Comparison of ENCODE assay signal across 14 cellular contexts in the genomic region with DNA sequence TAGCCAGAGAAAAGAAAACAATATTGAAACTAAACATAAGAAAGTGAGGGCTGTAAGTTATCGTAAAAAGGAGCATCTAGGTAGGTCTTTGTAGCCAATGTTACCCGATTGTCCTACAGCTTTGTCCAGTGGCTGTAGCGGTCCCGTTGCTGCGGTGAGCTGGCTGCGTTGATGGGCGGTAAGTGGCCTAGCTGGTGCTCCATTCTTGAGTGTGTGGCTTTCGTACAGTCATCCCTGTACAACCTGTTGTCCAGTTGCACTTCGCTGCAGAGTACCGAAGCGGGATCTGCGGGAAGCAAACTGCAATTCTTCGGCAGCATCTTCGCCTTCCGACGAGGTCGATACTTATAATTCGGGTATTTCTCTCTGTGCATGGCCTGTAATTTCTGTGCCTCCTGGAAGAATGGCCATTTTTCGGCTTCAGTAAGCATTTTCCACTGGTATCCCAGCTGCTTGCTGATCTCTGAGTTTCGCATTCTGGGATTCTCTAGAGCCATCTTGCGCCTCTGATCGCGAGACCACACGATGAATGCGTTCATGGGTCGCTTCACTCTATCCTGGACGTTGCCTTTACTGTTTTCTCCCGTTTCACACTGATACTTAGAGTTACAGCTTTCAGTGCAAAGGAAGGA. TPM values are rescaled to one million over a fixed set of nuclear protein-coding genes. Genes with fewer than 3 reads are reported as not detected.
DNase-seq lines count a peak whose midpoint lies in the region; ATAC-seq and TF ChIP-seq lines count a peak whose summit lies in the region.
"Had no signal": no experiment of that assay in that cellular context is flagged by ENCODE, and none has a peak within 500 bp of the region (broad histone marks: within the 10 kb centered on the region; RNA-seq: fewer than 3 reads in every experiment).

No MANE protein-coding gene starts in this region.

- no peaks in the 10 kb centered on the region for H3K79me1 ChIP-seq in neuronal stem cell (ENCODE audit: low read depth, low read length)

- peak overlapping the region; percentile 27 for H3K18ac ChIP-seq in neuronal stem cell (ENCODE audit: low read length)

- intact Hi-C loops in activated CD4-positive, alpha-beta memory T cell treated with anti-CD3 and anti-CD28 coated beads for 36 hours (cut with micrococcal nuclease) = no loop called here

- H2BK12ac ChIP-seq in neuronal stem cell (ENCODE audit: low read length) = no peak overlapping the region

- peaks cover 29% of the 10 kb centered on the region for H3K27me3 Mint-ChIP-seq in activated CD4-positive, alpha-beta memory T cell treated with anti-CD3 and anti-CD28 coated beads for 36 hours
- no peaks in the 10 kb centered on the region for H3K27me3 Mint-ChIP-seq in endothelial cell (ENCODE audit: unreplicated experiment)

- H4K8ac ChIP-seq in neuronal stem cell (ENCODE audit: low read depth, low read length) = no peak overlapping the region

- H3K4ac ChIP-seq in neuronal stem cell (ENCODE audit: low read length) = no peak overlapping the region

- H3K27ac ChIP-seq in neuronal stem cell (replicated peaks; ENCODE audit: low read length) = peak overlapping the region; percentile 91
- H3K27ac ChIP-seq: gastroesophageal sphincter, stomach had no signal

- POLR2A ChIA-PET in activated CD4-positive, alpha-beta memory T cell treated with anti-CD3 and anti-CD28 coated beads for 36 hours (lab: Charles Lee) = no interaction called here

- no peaks in the 10 kb centered on the region for H3K36me3 ChIP-seq in neuronal stem cell (replicated peaks in 1 of 2; ENCODE audit: control insufficient read depth in 2 of 2, insufficient read depth in 2 of 2, low read length in 2 of 2)
- H3K36me3 ChIP-seq: gastroesophageal sphincter, stomach had no signal

- DNase-seq in EH (ENCODE audit: low read depth) (peak; percentile 7), endothelial cell (ENCODE audit: low spot score) (no peak), neuronal stem cell (ENCODE audit: low spot score) (peak; percentile 15), DMS79 (lab: John Stamatoyannopoulos, UW) (no peak), middle frontal gyrus (ENCODE audit: extremely low spot score, low spot score) (no peak)
- DNase-seq in activated CD4-positive, alpha-beta memory T cell treated with anti-CD3 and anti-CD28 coated beads for 36 hours = no peak
- no peak for DNase-seq in stimulated activated CD4-positive, alpha-beta T cell treated with anti-CD3 and anti-CD28 coated beads, Interleukin-2, amount 100 ng/mL, for 48 hours
- DNase-seq: H9, NCI-H187 treated with DMSO at 0.1 percent for 48 hours, NCI-H774, stomach had no signal

- no peak overlapping the region for H2BK15ac ChIP-seq in neuronal stem cell (ENCODE audit: low read length)

- H3K4me2 ChIP-seq in neuronal stem cell (ENCODE audit: insufficient read depth, low read length, poor library complexity, severe bottlenecking) = peak overlapping the region; percentile 32

- H3K27me3 ChIP-seq in neuronal stem cell (ENCODE audit: control insufficient read depth in 3 of 3, insufficient read depth in 3 of 3, low read depth in 1 of 3, low read length in 3 of 3) = no peaks in the 10 kb centered on the region

- no peak overlapping the region for H4K91ac ChIP-seq in neuronal stem cell (ENCODE audit: low read depth, low read length, poor library complexity)

- H3K4me3 ChIP-seq in neuronal stem cell (ENCODE audit: low read length in 2 of 2) = peak overlapping the region in 1 of 2 donors; percentile 89

- no peak overlapping the region for H3K14ac ChIP-seq in neuronal stem cell (ENCODE audit: low read length)

- no peaks in the 10 kb centered on the region for H3K36me3 Mint-ChIP-seq in activated CD4-positive, alpha-beta memory T cell treated with anti-CD3 and anti-CD28 coated beads for 36 hours
- no peaks in the 10 kb centered on the region for H3K36me3 Mint-ChIP-seq in endothelial cell (ENCODE audit: low read depth, unreplicated experiment)

- peaks cover 4% of the 10 kb centered on the region for H3K4me1 Mint-ChIP-seq in activated CD4-positive, alpha-beta memory T cell treated with anti-CD3 and anti-CD28 coated beads for 36 hours (ENCODE audit: low read depth)
- no peaks in the 10 kb centered on the region for H3K4me1 Mint-ChIP-seq in endothelial cell (ENCODE audit: unreplicated experiment)
- H3K4me1 Mint-ChIP-seq: H9 had no signal

- TF ChIP-seq CTCF in endothelial cell (IDR thresholded peaks at IDR 0.05; ENCODE audit: unreplicated experiment) = no peak

- no peak overlapping the region for H3K9ac ChIP-seq in neuronal stem cell (ENCODE audit: low read depth, low read length, poor library complexity)

- no peak overlapping the region for H2BK120ac ChIP-seq in neuronal stem cell (ENCODE audit: low read depth, low read length)

- no peak overlapping the region for H3K23ac ChIP-seq in neuronal stem cell (ENCODE audit: low read depth, low read length, poor library complexity)

- no peak overlapping the region for H3K27ac Mint-ChIP-seq in activated CD4-positive, alpha-beta memory T cell treated with anti-CD3 and anti-CD28 coated beads for 36 hours
- H3K27ac Mint-ChIP-seq in endothelial cell (ENCODE audit: unreplicated experiment) = no peak overlapping the region
- H3K27ac Mint-ChIP-seq: H9 had no signal

- H2BK5ac ChIP-seq in neuronal stem cell (ENCODE audit: low read length) = no peak overlapping the region

- no CpG with 5 or more reads among the region's 28 CpGs for WGBS in neuronal stem cell (ENCODE audit: extremely low coverage in 2 of 2, insufficient read length in 2 of 2, insufficient replicate concordance in 1 of 2), 2 donors

- no peaks in the 10 kb centered on the region for H3K9me3 Mint-ChIP-seq in activated CD4-positive, alpha-beta memory T cell treated with anti-CD3 and anti-CD28 coated beads for 36 hours
- no peaks in the 10 kb centered on the region for H3K9me3 Mint-ChIP-seq in endothelial cell (ENCODE audit: unreplicated experiment)
- H3K9me3 Mint-ChIP-seq: H9 had no signal

- CTCF ChIA-PET in activated CD4-positive, alpha-beta memory T cell treated with anti-CD3 and anti-CD28 coated beads for 36 hours (lab: Charles Lee) = no interaction called here

- H2AK5ac ChIP-seq in neuronal stem cell (ENCODE audit: low read depth, low read length) = no peak overlapping the region

- peaks cover 0 to 1% of the 10 kb centered on the region in 2 donors for H3K4me1 ChIP-seq in neuronal stem cell (ENCODE audit: control insufficient read depth in 2 of 2, insufficient read depth in 1 of 2, low read depth in 1 of 2, low read length in 2 of 2)
- H3K4me1 ChIP-seq: gastroesophageal sphincter, stomach had no signal

- H3K4me3 Mint-ChIP-seq in activated CD4-positive, alpha-beta memory T cell treated with anti-CD3 and anti-CD28 coated beads for 36 hours = peak overlapping the region; percentile 32
- H3K4me3 Mint-ChIP-seq in endothelial cell (ENCODE audit: unreplicated experiment) = peak overlapping the region; percentile 85
- H3K4me3 Mint-ChIP-seq: H9 had no signal

- H3K9me3 ChIP-seq in neuronal stem cell (replicated peaks in 1 of 2; ENCODE audit: control insufficient read depth in 2 of 2, insufficient read depth in 1 of 2, low read depth in 1 of 2, low read length in 2 of 2) = no peaks in the 10 kb centered on the region
- H3K9me3 ChIP-seq: gastroesophageal sphincter, stomach had no signal

- ATAC-seq in SK-N-SH treated with all-trans-retinoic acid at 6 μM for 48 hours = no peak
- ATAC-seq: gastroesophageal sphincter had no signal

- H2AFZ ChIP-seq in neuronal stem cell (ENCODE audit: low read length) = no peak overlapping the region

TF ChIP-seq in SK-N-SH treated with all-trans-retinoic acid at 6 μM for 48 hours, 23 proteins besides CTCF, POLR2A, EP300 and RAD21 (continues in another document):
- TF ChIP-seq TCF4 (CRISPR knock-in tag; IDR thresholded peaks at IDR 0.05; ENCODE audit: borderline replicate concordance) (no peak), ZNF565 (CRISPR knock-in tag; conservative IDR thresholded peaks at IDR 0.05; ENCODE audit: low read depth) (no peak), ZNF70 (CRISPR knock-in tag; IDR thresholded peaks at IDR 0.05) (no peak), ZFP3 (CRISPR knock-in tag; IDR thresholded peaks at IDR 0.05) (no peak), ESRRG (CRISPR knock-in tag; IDR thresholded peaks at IDR 0.05) (no peak), ARNTL (CRISPR knock-in tag; IDR thresholded peaks at IDR 0.05; ENCODE audit: borderline replicate concordance, low read depth) (no peak)
- TF ChIP-seq, protein P1, sequence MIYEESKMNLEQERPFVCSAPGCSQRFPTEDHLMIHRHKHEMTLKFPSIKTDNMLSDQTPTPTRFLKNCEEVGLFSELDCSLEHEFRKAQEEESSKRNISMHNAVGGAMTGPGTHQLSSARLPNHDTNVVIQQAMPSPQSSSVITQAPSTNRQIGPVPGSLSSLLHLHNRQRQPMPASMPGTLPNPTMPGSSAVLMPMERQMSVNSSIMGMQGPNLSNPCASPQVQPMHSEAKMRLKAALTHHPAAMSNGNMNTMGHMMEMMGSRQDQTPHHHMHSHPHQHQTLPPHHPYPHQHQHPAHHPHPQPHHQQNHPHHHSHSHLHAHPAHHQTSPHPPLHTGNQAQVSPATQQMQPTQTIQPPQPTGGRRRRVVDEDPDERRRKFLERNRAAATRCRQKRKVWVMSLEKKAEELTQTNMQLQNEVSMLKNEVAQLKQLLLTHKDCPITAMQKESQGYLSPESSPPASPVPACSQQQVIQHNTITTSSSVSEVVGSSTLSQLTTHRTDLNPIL (CRISPR knock-in tag; IDR thresholded peaks at IDR 0.05; ENCODE audit: low read depth) = no peak
- TF ChIP-seq, protein P2, sequence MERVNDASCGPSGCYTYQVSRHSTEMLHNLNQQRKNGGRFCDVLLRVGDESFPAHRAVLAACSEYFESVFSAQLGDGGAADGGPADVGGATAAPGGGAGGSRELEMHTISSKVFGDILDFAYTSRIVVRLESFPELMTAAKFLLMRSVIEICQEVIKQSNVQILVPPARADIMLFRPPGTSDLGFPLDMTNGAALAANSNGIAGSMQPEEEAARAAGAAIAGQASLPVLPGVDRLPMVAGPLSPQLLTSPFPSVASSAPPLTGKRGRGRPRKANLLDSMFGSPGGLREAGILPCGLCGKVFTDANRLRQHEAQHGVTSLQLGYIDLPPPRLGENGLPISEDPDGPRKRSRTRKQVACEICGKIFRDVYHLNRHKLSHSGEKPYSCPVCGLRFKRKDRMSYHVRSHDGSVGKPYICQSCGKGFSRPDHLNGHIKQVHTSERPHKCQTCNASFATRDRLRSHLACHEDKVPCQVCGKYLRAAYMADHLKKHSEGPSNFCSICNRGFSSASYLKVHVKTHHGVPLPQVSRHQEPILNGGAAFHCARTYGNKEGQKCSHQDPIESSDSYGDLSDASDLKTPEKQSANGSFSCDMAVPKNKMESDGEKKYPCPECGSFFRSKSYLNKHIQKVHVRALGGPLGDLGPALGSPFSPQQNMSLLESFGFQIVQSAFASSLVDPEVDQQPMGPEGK (CRISPR knock-in tag; IDR thresholded peaks at IDR 0.05; ENCODE audit: borderline replicate concordance) = no peak

RNA-seq across cellular contexts. Expression of a gene that starts 0.5 kb away (rescaled TPM):
- total RNA-seq in activated CD4-positive, alpha-beta memory T cell treated with anti-CD3 and anti-CD28 coated beads for 36 hours = not detected
- 0.33 TPM for total RNA-seq in endothelial cell (ENCODE audit: unreplicated experiment)
- polyA plus RNA-seq in neuronal stem cell (2013, experiment 1 of 2) = 21.1 TPM
- polyA plus RNA-seq in neuronal stem cell (2013, experiment 2 of 2) = 21.5 TPM
- total RNA-seq: gastroesophageal sphincter, H9, kidney epithelial cell, stomach had no signal

RNA-seq across cellular contexts. Expression of a gene that starts 54.4 kb away (rescaled TPM):
- total RNA-seq in activated CD4-positive, alpha-beta memory T cell treated with anti-CD3 and anti-CD28 coated beads for 36 hours = 100 to 1,000 TPM; 295 to 302 TPM
- total RNA-seq in endothelial cell (ENCODE audit: unreplicated experiment) = 255 TPM
- 270 TPM for polyA plus RNA-seq in neuronal stem cell (2013, experiment 1 of 2)
- 270 TPM for polyA plus RNA-seq in neuronal stem cell (2013, experiment 2 of 2)
- total RNA-seq: H9 had no signal

Comparison
In these comparisons a context has a peak if more than half of its experiments do, and no peak if none do; other contexts are left out.
1. DNase-seq: peak in EH (single experiment) and neuronal stem cell (single experiment); none in activated CD4-positive, alpha-beta memory T cell treated with anti-CD3 and anti-CD28 coated beads for 36 hours (single experiment), endothelial cell (single experiment), DMS79 (single experiment), stimulated activated CD4-positive, alpha-beta T cell treated with anti-CD3 and anti-CD28 coated beads, Interleukin-2, amount 100 ng/mL, for 48 hours (0 of 2) and middle frontal gyrus (single experiment).